In the genomic region with DNA sequence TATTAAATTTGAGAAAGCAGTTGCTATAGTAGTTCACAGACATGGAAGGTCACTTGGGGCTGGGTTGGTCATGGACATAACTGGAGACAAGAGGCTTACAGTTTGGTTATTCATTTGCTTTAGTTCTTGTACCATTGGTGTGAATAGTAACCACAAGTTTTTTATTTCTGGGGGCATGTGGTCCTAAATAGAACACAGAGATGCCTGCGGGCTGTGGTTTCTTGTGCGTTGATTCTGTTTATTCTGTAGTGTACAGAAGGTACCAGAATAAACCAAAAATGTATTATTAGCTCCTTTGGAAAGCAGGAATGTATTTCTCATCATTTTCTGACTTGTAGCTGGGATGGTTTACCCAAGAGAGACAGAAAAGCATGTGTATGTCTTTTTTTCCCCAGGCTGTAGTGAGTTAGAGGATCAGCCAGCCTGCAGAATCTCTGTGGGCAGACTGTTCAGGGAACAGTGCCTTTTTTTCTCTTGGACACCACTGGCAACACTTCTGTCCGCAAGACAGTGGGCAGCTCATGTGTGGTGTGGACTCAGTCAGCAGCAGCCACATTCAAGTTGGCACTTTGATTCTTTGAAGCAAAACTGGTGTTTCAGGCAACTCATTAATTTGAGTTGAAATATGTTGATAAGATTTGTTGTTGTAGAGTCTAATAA, we compare ENCODE assay signal across 17 cellular contexts.
DNase-seq lines count a peak whose midpoint lies in the region; ATAC-seq and TF ChIP-seq lines count a peak whose summit lies in the region.
"Had no signal": no experiment of that assay in that cellular context is flagged by ENCODE, and none has a peak within 500 bp of the region (broad histone marks: within the 10 kb centered on the region; RNA-seq: fewer than 3 reads in every experiment).

No MANE protein-coding gene starts in this region.

- H3K27me3 Mint-ChIP-seq in nephron (ENCODE audit: low read depth): no peaks in the 10 kb centered on the region
- H3K27me3 Mint-ChIP-seq: stimulated activated naive B cell treated with anti-CD40 and anti-IgM and Interleukin-4, amounts not matched to agents 10 μg/mL and 1 μg/mL and 100 μg/mL, for 72 hours; T-helper 17 cell had no signal

- DNase-seq in activated CD4-positive, alpha-beta T cell treated with anti-CD3 and anti-CD28 coated beads, Interleukin-2, amount 50 U/mL, for 1 hour: no peak
- no peak for DNase-seq in NCI-H1092 treated with DMSO at 0.1 percent for 48 hours (lab: John Stamatoyannopoulos, UW)
- DNase-seq in OCI-M2 (lab: John Stamatoyannopoulos, UW; ENCODE audit: unreplicated experiment): no peak
- DNase-seq in NCI-H774 (lab: John Stamatoyannopoulos, UW): no peak
- DNase-seq: activated CD4-positive, alpha-beta T cell treated with anti-CD3 and anti-CD28 coated beads, Interleukin-2, amount 50 U/mL, for 4 hours; activated gamma-delta T cell treated with Interleukin-2 at 50 U/mL for 16 hours; NCI-H2171; occipital lobe; PC-9; stimulated activated CD4-positive, alpha-beta T cell treated with anti-CD3 and anti-CD28 coated beads, Interleukin-1b, Interleukin-23, amount 100 ng/mL, for 48 hours; stimulated activated naive B cell treated with anti-CD40 and anti-IgM and Interleukin-4, amounts not matched to agents 10 μg/mL and 1 μg/mL and 100 μg/mL, for 72 hours; T-helper 17 cell had no signal

- H3K4me1 Mint-ChIP-seq in nephron: no peaks in the 10 kb centered on the region
- H3K4me1 Mint-ChIP-seq: T-helper 17 cell had no signal

- H3K4me3 Mint-ChIP-seq in nephron: no peak overlapping the region
- H3K4me3 Mint-ChIP-seq: CD14-positive monocyte; stimulated activated naive B cell treated with anti-CD40 and anti-IgM and Interleukin-4, amounts not matched to agents 10 μg/mL and 1 μg/mL and 100 μg/mL, for 72 hours; T-helper 17 cell had no signal

- peak overlapping the region; percentile 59 to 75 (median 65) for H3K27ac Mint-ChIP-seq in nephron
- H3K27ac Mint-ChIP-seq: CD14-positive monocyte; stimulated activated naive B cell treated with anti-CD40 and anti-IgM and Interleukin-4, amounts not matched to agents 10 μg/mL and 1 μg/mL and 100 μg/mL, for 72 hours; T-helper 17 cell had no signal

- ATAC-seq in GM18870 (IDR thresholded peaks at IDR 0.05; ENCODE audit: unreplicated experiment) (peak; percentile 74), HG02642 (IDR thresholded peaks at IDR 0.05; ENCODE audit: poor library complexity, unreplicated experiment) (peak; percentile 48), HG03571 (IDR thresholded peaks at IDR 0.05; ENCODE audit: unreplicated experiment) (peak; percentile 77)
- ATAC-seq: stimulated activated naive B cell treated with anti-CD40 and anti-IgM and Interleukin-4, amounts not matched to agents 10 μg/mL and 1 μg/mL and 100 μg/mL, for 72 hours; T-helper 17 cell had no signal

- no peaks in the 10 kb centered on the region for H3K9me3 Mint-ChIP-seq in nephron
- H3K9me3 Mint-ChIP-seq: CD14-positive monocyte; stimulated activated naive B cell treated with anti-CD40 and anti-IgM and Interleukin-4, amounts not matched to agents 10 μg/mL and 1 μg/mL and 100 μg/mL, for 72 hours had no signal

- no peak for TF ChIP-seq CTCF in nephron (IDR thresholded peaks at IDR 0.05; ENCODE audit: unreplicated experiment in 3 of 3)

- H3K36me3 Mint-ChIP-seq in nephron (ENCODE audit: low read depth): peaks cover 24% of the 10 kb centered on the region
